In the genomic region with DNA sequence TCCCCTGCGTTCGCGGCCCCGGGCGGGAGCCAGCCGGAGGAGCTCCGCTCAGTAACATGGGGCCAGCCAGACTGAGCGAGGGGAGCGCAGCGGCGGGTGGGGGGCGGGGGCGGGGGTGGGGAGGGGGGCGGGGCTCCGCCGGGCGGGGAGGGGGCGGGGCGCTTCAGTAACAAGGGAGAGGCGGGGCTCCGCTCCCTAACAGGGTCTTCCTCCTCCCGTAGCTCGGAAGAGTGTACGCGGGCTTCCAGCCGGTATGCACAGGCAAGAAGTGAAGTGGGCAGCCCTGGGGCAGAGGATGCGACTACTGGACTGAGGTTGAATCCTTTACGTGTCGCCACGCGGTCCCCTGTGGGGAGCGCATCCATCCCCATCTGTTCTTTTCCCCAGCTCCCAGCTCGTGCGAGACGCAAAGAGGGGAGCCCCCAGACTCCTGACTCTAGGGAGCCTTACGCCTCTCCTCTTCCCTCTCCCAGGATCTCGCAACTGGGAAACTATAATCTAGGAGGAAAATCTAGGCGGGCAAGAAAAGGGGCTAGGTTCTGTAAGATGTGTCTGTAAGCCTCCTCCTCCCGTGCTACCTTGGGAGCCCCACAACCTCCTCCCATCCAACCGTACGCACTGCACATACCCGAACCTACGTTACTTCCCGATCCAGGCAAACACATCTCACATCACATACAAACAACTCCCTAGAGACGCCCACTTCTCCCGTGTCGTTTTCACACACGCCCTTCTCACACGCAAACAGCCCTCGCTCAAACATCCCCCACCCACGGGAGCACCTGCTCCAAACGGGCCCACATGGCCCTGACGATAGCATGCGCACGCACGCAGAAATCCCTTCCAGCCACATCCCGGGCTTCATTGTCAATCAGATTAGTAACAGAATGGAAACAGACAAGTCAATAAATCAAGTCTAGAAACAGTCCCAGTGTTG, we compare ENCODE assay signal across 8 cellular contexts. TPM values are rescaled to one million over a fixed set of nuclear protein-coding genes. Genes with fewer than 3 reads are reported as not detected.
DNase-seq lines count a peak whose midpoint lies in the region; ATAC-seq and TF ChIP-seq lines count a peak whose summit lies in the region.

A gene with protein sequence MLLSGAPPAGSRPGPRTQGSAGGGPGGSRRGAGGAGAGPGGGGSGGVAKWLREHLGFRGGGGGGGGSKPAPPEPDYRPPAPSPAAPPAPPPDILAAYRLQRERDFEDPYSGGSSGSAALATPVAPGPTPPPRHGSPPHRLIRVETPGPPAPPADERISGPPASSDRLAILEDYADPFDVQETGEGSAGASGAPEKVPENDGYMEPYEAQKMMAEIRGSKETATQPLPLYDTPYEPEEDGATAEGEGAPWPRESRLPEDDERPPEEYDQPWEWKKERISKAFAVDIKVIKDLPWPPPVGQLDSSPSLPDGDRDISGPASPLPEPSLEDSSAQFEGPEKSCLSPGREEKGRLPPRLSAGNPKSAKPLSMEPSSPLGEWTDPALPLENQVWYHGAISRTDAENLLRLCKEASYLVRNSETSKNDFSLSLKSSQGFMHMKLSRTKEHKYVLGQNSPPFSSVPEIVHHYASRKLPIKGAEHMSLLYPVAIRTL (minus strand): TSS at position 73 of the 937 bp plus-strand sequence. CDS start 15 bp downstream, at position 58.

- H3K36me3 ChIP-seq in RWPE2 (ENCODE audit: low read depth) (no peaks in the 10 kb centered on the region), heart left ventricle (no peaks in the 10 kb centered on the region), vagina (no peaks in the 10 kb centered on the region)

- H3K4me3 Mint-ChIP-seq in activated naive CD4-positive, alpha-beta T cell treated with anti-CD3 and anti-CD28 coated beads, Interleukin-2, amount 50 U/mL, for 24 hours, result peak within 1 kb of the TSS; percentile 89
- H3K4me3 Mint-ChIP-seq in progenitor cell of endocrine pancreas (ENCODE audit: low read depth), result peak within 1 kb of the TSS; percentile 97

- TF ChIP-seq POLR2A in heart left ventricle (IDR thresholded peaks at IDR 0.05) (peak in 1 of 2 donors; percentile 23), vagina (IDR thresholded peaks at IDR 0.05) (no peak)

- H3K36me3 Mint-ChIP-seq in activated naive CD4-positive, alpha-beta T cell treated with anti-CD3 and anti-CD28 coated beads, Interleukin-2, amount 50 U/mL, for 24 hours, result peaks cover 4% of the 10 kb centered on the region
- H3K36me3 Mint-ChIP-seq in progenitor cell of endocrine pancreas (ENCODE audit: insufficient read depth), result peaks cover 1% of the 10 kb centered on the region

- H3K4me3 ChIP-seq in RWPE2 (ENCODE audit: severe bottlenecking) (peak within 1 kb of the TSS; percentile 38), heart left ventricle (peak within 1 kb of the TSS; percentile 55 to 87 (median 72)), vagina (peak within 1 kb of the TSS; percentile 77 to 95)

- intact Hi-C loops in heart left ventricle (cut with DNase I) (no loop called here), vagina (cut with DNase I) (no loop called here)

- no peaks in the 10 kb centered on the region for H3K27me3 ChIP-seq in RWPE2 (ENCODE audit: insufficient read depth, poor library complexity, severe bottlenecking)
- peaks cover 0 to 10% (median 0%) of the 10 kb centered on the region in 9 donors for H3K27me3 ChIP-seq in heart left ventricle
- H3K27me3 ChIP-seq in vagina, result no peaks in the 10 kb centered on the region

- H3K4me1 ChIP-seq in RWPE2 (ENCODE audit: insufficient read depth, poor library complexity, severe bottlenecking) (no peaks in the 10 kb centered on the region), heart left ventricle (peaks cover 0 to 32% (median 9%) of the 10 kb centered on the region in 12 donors), vagina (peaks cover 50% of the 10 kb centered on the region)

- H3K27ac ChIP-seq in RWPE2 (ENCODE audit: poor library complexity, severe bottlenecking) (no peak within 1 kb of the TSS), heart left ventricle (peak within 1 kb of the TSS; percentile 17 to 93 (median 66)), vagina (peak within 1 kb of the TSS; percentile 96)

- 0 to 1% (median 0%) methylated on average over 37 to 55 of the region's 57 CpGs for WGBS in heart left ventricle, 4 donors

- peaks cover 44% of the 10 kb centered on the region for H3K4me1 Mint-ChIP-seq in activated naive CD4-positive, alpha-beta T cell treated with anti-CD3 and anti-CD28 coated beads, Interleukin-2, amount 50 U/mL, for 24 hours
- peaks cover 39% of the 10 kb centered on the region for H3K4me1 Mint-ChIP-seq in progenitor cell of endocrine pancreas (ENCODE audit: low read depth)

- H3K27ac Mint-ChIP-seq in activated naive CD4-positive, alpha-beta T cell treated with anti-CD3 and anti-CD28 coated beads, Interleukin-2, amount 50 U/mL, for 24 hours, result peak within 1 kb of the TSS; percentile 97
- peak within 1 kb of the TSS; percentile 88 for H3K27ac Mint-ChIP-seq in progenitor cell of endocrine pancreas

- H3K9me3 ChIP-seq in RWPE2 (ENCODE audit: severe bottlenecking), result no peaks in the 10 kb centered on the region
- no peaks in the 10 kb centered on the region for H3K9me3 ChIP-seq in heart left ventricle
- H3K9me3 ChIP-seq in vagina, result no peaks in the 10 kb centered on the region

- no peak for TF ChIP-seq CTCF in RWPE2 (IDR thresholded peaks at IDR 0.05; ENCODE audit: poor library complexity, severe bottlenecking)
- no peak for TF ChIP-seq CTCF in heart left ventricle (IDR thresholded peaks at IDR 0.05)
- no peak for TF ChIP-seq CTCF in progenitor cell of endocrine pancreas (IDR thresholded peaks at IDR 0.05; ENCODE audit: unreplicated experiment)
- no peak for TF ChIP-seq CTCF in vagina (IDR thresholded peaks at IDR 0.05)

- H3K27me3 Mint-ChIP-seq in activated naive CD4-positive, alpha-beta T cell treated with anti-CD3 and anti-CD28 coated beads, Interleukin-2, amount 50 U/mL, for 24 hours, result no peaks in the 10 kb centered on the region
- H3K27me3 Mint-ChIP-seq in progenitor cell of endocrine pancreas, result peaks cover 14% of the 10 kb centered on the region

- DNase-seq in D341Med (ENCODE audit: low spot score) (peak; percentile 89), RWPE2 (ENCODE audit: low spot score) (no peak), heart left ventricle (peak in 4 of 5 donors; percentile 61 to 79 (median 68)), progenitor cell of endocrine pancreas (ENCODE audit: low spot score, unreplicated experiment) (peak; percentile 47), vagina (ENCODE audit: extremely low spot score in 2 of 2) (no peak), AG08396 (ENCODE audit: low spot score) (no peak)

- ATAC-seq in HG03432 (IDR thresholded peaks at IDR 0.05; ENCODE audit: unreplicated experiment) (peak; percentile 51), RWPE2 (ENCODE audit: low read depth) (peak; percentile 57), heart left ventricle (peak; percentile 62 to 83 (median 75))

- H3K9me3 Mint-ChIP-seq in activated naive CD4-positive, alpha-beta T cell treated with anti-CD3 and anti-CD28 coated beads, Interleukin-2, amount 50 U/mL, for 24 hours, result no peaks in the 10 kb centered on the region
- no peaks in the 10 kb centered on the region for H3K9me3 Mint-ChIP-seq in progenitor cell of endocrine pancreas (ENCODE audit: low read depth)

RNA-seq across cellular contexts. Expression of the gene that starts here (rescaled TPM):
- total RNA-seq in heart left ventricle (1 to 10 TPM; 2.4 to 7.9 (median 3.9) TPM), progenitor cell of endocrine pancreas (61.1 and 61.7 TPM in 2 replicates), vagina (15.0 TPM)
- polyA plus RNA-seq in heart left ventricle, result 1 to 10 TPM; 1.9 to 4.6 TPM

Comparison
In these comparisons a context has a peak if more than half of its experiments do, and no peak if none do; other contexts are left out.
1. DNase-seq: peak in D341Med (single experiment), heart left ventricle (4 of 5) and progenitor cell of endocrine pancreas (single experiment); none in RWPE2 (single experiment), vagina (0 of 2) and AG08396 (single experiment).
2. Peak in every context shown above with its lines, with median percentiles within 50 percentile points of each other: ATAC-seq and H3K4me3 ChIP-seq.